ENCODE assay signal across 9 cellular contexts in the genomic region with DNA sequence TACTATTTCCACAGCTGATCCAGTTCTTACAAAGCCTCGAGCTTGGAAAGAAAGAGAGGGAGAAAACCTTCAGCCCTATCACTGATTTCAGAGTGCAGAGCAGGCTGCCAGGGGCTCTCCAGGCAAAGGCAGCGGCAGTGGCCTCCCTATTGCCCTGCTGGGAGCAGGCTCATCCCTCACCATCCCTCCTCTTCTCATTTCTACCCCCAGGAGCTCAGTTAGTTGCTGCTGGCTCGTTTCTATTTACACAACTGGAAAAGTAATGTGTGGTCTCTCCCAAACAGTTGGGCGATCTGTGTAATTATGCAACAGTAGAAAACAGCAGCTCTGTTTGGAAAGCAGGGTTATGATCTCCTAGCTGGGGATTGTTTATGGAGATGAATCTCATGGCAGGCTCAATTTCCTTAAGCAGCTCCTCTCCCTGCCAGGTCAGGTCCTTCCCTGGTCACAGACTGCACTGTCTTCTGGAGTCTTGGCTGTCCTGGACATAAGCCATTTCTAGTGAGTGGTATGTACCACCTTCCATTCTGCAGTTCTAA. TPM values are rescaled to one million over a fixed set of nuclear protein-coding genes. Genes with fewer than 3 reads are reported as not detected.
DNase-seq lines count a peak whose midpoint lies in the region; ATAC-seq lines count a peak whose summit lies in the region.
"Had no signal": no experiment of that assay in that cellular context is flagged by ENCODE, and none has a peak within 500 bp of the region (broad histone marks: within the 10 kb centered on the region; RNA-seq: fewer than 3 reads in every experiment).

No MANE protein-coding gene starts in this region.

- intact Hi-C loops in right cardiac atrium (cut with DNase I): no loop called here

- H3K9me3 ChIP-seq in adipocyte (ENCODE audit: control insufficient read depth, low read length): no peaks in the 10 kb centered on the region
- no peaks in the 10 kb centered on the region for H3K9me3 ChIP-seq in right cardiac atrium (ENCODE audit: control insufficient read depth, low read length)
- no peaks in the 10 kb centered on the region for H3K9me3 ChIP-seq in skeletal muscle satellite cell (replicated peaks; ENCODE audit: low read length)

- H3K36me3 ChIP-seq in adipocyte (ENCODE audit: control insufficient read depth, insufficient read depth, low read length, severe bottlenecking) (no peaks in the 10 kb centered on the region), skeletal muscle satellite cell (ENCODE audit: insufficient read depth, low read length) (no peaks in the 10 kb centered on the region)

- peak; percentile 68 for DNase-seq in GM03348 (ENCODE audit: low spot score)
- peak; percentile 80 for DNase-seq in adipocyte (ENCODE audit: low read depth)
- DNase-seq in right cardiac atrium: no peak
- no peak for DNase-seq in glomerular visceral epithelial cell (ENCODE audit: extremely low spot score)
- no peak for DNase-seq in SW480 (ENCODE audit: low spot score)
- no peak for DNase-seq in iPS-NIHi11 (ENCODE audit: low spot score)
- DNase-seq: activated CD4-positive, alpha-beta T cell treated with anti-CD3 and anti-CD28 coated beads for 36 hours had no signal

- H3K4me2 ChIP-seq in skeletal muscle satellite cell (ENCODE audit: low read length): peak overlapping the region; percentile 22

- H3K4me3 ChIP-seq in adipocyte (ENCODE audit: low read length) (peak overlapping the region; percentile 19), right cardiac atrium (ENCODE audit: low read length) (no peak overlapping the region), skeletal muscle satellite cell (ENCODE audit: low read length) (no peak overlapping the region)

- 46% methylated on average over 4 of the region's 4 CpGs for WGBS in right cardiac atrium

- H3K27me3 ChIP-seq in adipocyte (replicated peaks; ENCODE audit: control insufficient read depth, insufficient read depth, low read length) (peaks cover 16% of the 10 kb centered on the region), right cardiac atrium (ENCODE audit: control insufficient read depth, insufficient read depth) (no peaks in the 10 kb centered on the region), skeletal muscle satellite cell (ENCODE audit: control insufficient read depth, insufficient read depth, low read length) (no peaks in the 10 kb centered on the region)

- H3K4me1 ChIP-seq in adipocyte (ENCODE audit: control insufficient read depth, insufficient read depth, low read length) (peaks cover 33% of the 10 kb centered on the region), right cardiac atrium (ENCODE audit: control insufficient read depth, insufficient read depth, low read length) (peaks cover 7% of the 10 kb centered on the region), skeletal muscle satellite cell (ENCODE audit: control insufficient read depth, insufficient read depth, low read length) (peaks cover 27% of the 10 kb centered on the region)

- peak overlapping the region; percentile 65 for H3K9ac ChIP-seq in adipocyte (ENCODE audit: low read length)
- H3K9ac ChIP-seq in skeletal muscle satellite cell (ENCODE audit: low read depth, low read length): peak overlapping the region; percentile 45

- H3K27ac ChIP-seq in right cardiac atrium (ENCODE audit: low read length): peak overlapping the region; percentile 51

- ATAC-seq in right cardiac atrium: peak; percentile 37 to 67
- ATAC-seq in GM19397 (IDR thresholded peaks at IDR 0.05; ENCODE audit: unreplicated experiment): no peak
- ATAC-seq: activated CD4-positive, alpha-beta T cell treated with anti-CD3 and anti-CD28 coated beads for 36 hours had no signal

RNA-seq across cellular contexts. Expression of gene TNS3, which starts 28.7 kb away (rescaled TPM):
- total RNA-seq in right cardiac atrium: 10 to 100 TPM; 37.5 to 48.3 (median 42.7) TPM
- polyA plus RNA-seq in right cardiac atrium: 19.7 TPM
- 9.9 and 11.4 TPM in 2 replicates for total RNA-seq in skeletal muscle satellite cell (2012; rRNA removed)

Comparison
In these comparisons a context has a peak if more than half of its experiments do, and no peak if none do; other contexts are left out.
1. DNase-seq: peak in GM03348 (single experiment) and adipocyte (single experiment); none in right cardiac atrium (0 of 3), glomerular visceral epithelial cell (single experiment), SW480 (single experiment) and iPS-NIHi11 (single experiment).